Comparison of ENCODE assay signal across 21 cellular contexts in genomic region chr15:72671531-72671930, GRCh38. TPM values are rescaled to one million over a fixed set of nuclear protein-coding genes. Genes with fewer than 3 reads are reported as not detected.
DNase-seq lines count a peak whose midpoint lies in the region; ATAC-seq and TF ChIP-seq lines count a peak whose summit lies in the region.
"Had no signal": no experiment of that assay in that cellular context is flagged by ENCODE, and none has a peak within 500 bp of the region (broad histone marks: within the 10 kb centered on the region; RNA-seq: fewer than 3 reads in every experiment).

No MANE protein-coding gene starts in this region.

- no peaks in the 10 kb centered on the region for H3K79me1 ChIP-seq in H9 (ENCODE audit: insufficient read depth, low read depth, low read length, poor library complexity, severe bottlenecking)

- H3K27ac ChIP-seq in H9 (ENCODE audit: insufficient read length, low read depth, low read length): peak overlapping the region; percentile 22
- no peak overlapping the region for H3K27ac ChIP-seq in iPS-18a (ENCODE audit: low read length)

- H3K4me2 ChIP-seq in H9 (ENCODE audit: insufficient read depth, insufficient read length, low read length) (peak overlapping the region; percentile 82), Loucy (ENCODE audit: low read depth, low read length, poor library complexity, severe bottlenecking) (peak overlapping the region; percentile 63)

- H3K23ac ChIP-seq in H9 (ENCODE audit: insufficient read length, low read depth, low read length): no peak overlapping the region

- peaks cover 13 to 20% of the 10 kb centered on the region in 2 experiments for H3K4me1 Mint-ChIP-seq in H9

- H4K91ac ChIP-seq in H9 (ENCODE audit: insufficient read length, low read depth, low read length): no peak overlapping the region

- H3K4me3 ChIP-seq in Loucy (ENCODE audit: low read length, poor library complexity, severe bottlenecking) (peak overlapping the region; percentile 69), iPS-18a (ENCODE audit: low read length) (peak overlapping the region; percentile 54), foreskin fibroblast (ENCODE audit: low read depth in 1 of 2, low read length in 2 of 2) (no peak overlapping the region)

- H2BK20ac ChIP-seq in H9 (ENCODE audit: low read depth, low read length, poor library complexity, severe bottlenecking): no peak overlapping the region

- H2AFZ ChIP-seq in H9 (ENCODE audit: low read length): no peak overlapping the region
- H2AFZ ChIP-seq in Loucy (ENCODE audit: low read length): peak overlapping the region; percentile 99; the same call in 1 of the 2 replicates

- no peak overlapping the region for H3K9ac ChIP-seq in H9 (ENCODE audit: extremely low read depth, insufficient read length, low read length)
- H3K9ac ChIP-seq in Loucy (ENCODE audit: low read depth, low read length, poor library complexity, severe bottlenecking): no peak overlapping the region
- H3K9ac ChIP-seq in iPS-18a (ENCODE audit: low read length): no peak overlapping the region

- H3K9me3 ChIP-seq in H9 (ENCODE audit: control insufficient read depth, low read depth, low read length): no peaks in the 10 kb centered on the region
- no peaks in the 10 kb centered on the region for H3K9me3 ChIP-seq in Loucy (ENCODE audit: insufficient read depth, low read depth, low read length)
- no peaks in the 10 kb centered on the region for H3K9me3 ChIP-seq in iPS-18a (ENCODE audit: control insufficient read depth, low read depth, low read length)
- H3K9me3 ChIP-seq: BE2C, Caco-2 had no signal

- H3K27me3 ChIP-seq in H9 (ENCODE audit: insufficient read depth, low read length): no peaks in the 10 kb centered on the region
- no peaks in the 10 kb centered on the region for H3K27me3 ChIP-seq in Loucy (ENCODE audit: insufficient read depth, low read length, poor library complexity, severe bottlenecking)
- no peaks in the 10 kb centered on the region for H3K27me3 ChIP-seq in iPS-18a (ENCODE audit: control insufficient read depth, insufficient read depth, low read length)

- H3K36me3 ChIP-seq in Loucy (ENCODE audit: insufficient read depth, low read length): no peaks in the 10 kb centered on the region
- H3K36me3 ChIP-seq in iPS-18a (ENCODE audit: control insufficient read depth, low read depth, low read length): no peaks in the 10 kb centered on the region
- H3K36me3 ChIP-seq: BE2C had no signal

- ATAC-seq in HG03571 (IDR thresholded peaks at IDR 0.05; ENCODE audit: unreplicated experiment) (no peak), HG03095 (IDR thresholded peaks at IDR 0.05; ENCODE audit: unreplicated experiment) (no peak)

- no peak overlapping the region for H2BK15ac ChIP-seq in H9 (ENCODE audit: low read depth, low read length)

- H4K20me1 ChIP-seq in H9 (ENCODE audit: control insufficient read depth, insufficient read depth, insufficient read length) (no peaks in the 10 kb centered on the region), Loucy (ENCODE audit: insufficient read depth, low read length, poor library complexity, severe bottlenecking) (no peaks in the 10 kb centered on the region)

- H3K27ac Mint-ChIP-seq in H9: peak overlapping the region in 2 of 3 experiments; percentile 16 to 80; a peak in 2 of 7 replicates

- no peaks in the 10 kb centered on the region for H3K36me3 Mint-ChIP-seq in H9 (ENCODE audit: insufficient read depth in 1 of 3, low read depth in 3 of 3)
- H3K36me3 Mint-ChIP-seq: CD4-positive, CD25-positive, alpha-beta regulatory T cell had no signal

- DNase-seq in H9: no peak
- no peak for DNase-seq in foreskin fibroblast
- no peak for DNase-seq in GM03348 (ENCODE audit: low spot score)
- DNase-seq: GDM1, NCI-H1092 treated with DMSO at 0.1 percent for 48 hours, NCI-H2081, NCI-H2171 treated with DMSO at 0.1 percent for 48 hours, NCI-H510A treated with DMSO at 0.1 percent for 48 hours, NCI-H774 had no signal

- no peak overlapping the region for H3K14ac ChIP-seq in H9 (ENCODE audit: insufficient read depth, low read length)

- no peak overlapping the region for H4K5ac ChIP-seq in H9 (ENCODE audit: insufficient read length, low read depth, low read length)

- H2BK12ac ChIP-seq in H9 (ENCODE audit: insufficient read length, low read depth, low read length): no peak overlapping the region

- no peak overlapping the region for H2BK120ac ChIP-seq in H9 (ENCODE audit: low read depth, low read length, poor library complexity, severe bottlenecking)

- H3K4me1 ChIP-seq in H9 (ENCODE audit: insufficient read depth, low read length): peaks cover 2% of the 10 kb centered on the region; the same call in 1 of the 2 replicates
- H3K4me1 ChIP-seq in Loucy (ENCODE audit: insufficient read depth, low read length, poor library complexity, severe bottlenecking): peaks cover 5% of the 10 kb centered on the region
- H3K4me1 ChIP-seq in iPS-18a (ENCODE audit: control insufficient read depth, low read depth, low read length): peaks cover 12% of the 10 kb centered on the region
- H3K4me1 ChIP-seq: BE2C, Caco-2 had no signal

- TF ChIP-seq CTCF in H9 (conservative IDR thresholded peaks at IDR 0.05) (no peak), Loucy (conservative IDR thresholded peaks at IDR 0.05; ENCODE audit: low read length) (no peak), foreskin fibroblast (IDR thresholded peaks at IDR 0.05; ENCODE audit: low read depth, low read length) (no peak)

- no peak overlapping the region for H4K8ac ChIP-seq in H9 (replicated peaks; ENCODE audit: insufficient read length, low read depth, low read length)

- H3K79me2 ChIP-seq in H9 (ENCODE audit: insufficient read depth, low read length): no peaks in the 10 kb centered on the region
- H3K79me2 ChIP-seq in Loucy (ENCODE audit: insufficient read depth, low read length): no peaks in the 10 kb centered on the region

- H3K18ac ChIP-seq in H9 (ENCODE audit: insufficient read length, low read depth, low read length): no peak overlapping the region

- no peak overlapping the region for H3T11ph ChIP-seq in H9 (ENCODE audit: low read length)

- no CpG with 5 or more reads among the region's 3 CpGs for WGBS in H9 (ENCODE audit: extremely low coverage, insufficient read length, low lambda C conversion rate)

- no peaks in the 10 kb centered on the region for H3K23me2 ChIP-seq in H9 (ENCODE audit: insufficient read length, low read depth, low read length, poor library complexity, severe bottlenecking)

- H2BK5ac ChIP-seq in H9 (ENCODE audit: insufficient read length, low read length): no peak overlapping the region

- H3F3A ChIP-seq in Loucy (ENCODE audit: low read depth): no peaks in the 10 kb centered on the region

- no peaks in the 10 kb centered on the region for H3K9me2 ChIP-seq in Loucy (replicated peaks; ENCODE audit: low read depth, low read length)

- H3K27me3 Mint-ChIP-seq in H9 (ENCODE audit: low read depth): no peaks in the 10 kb centered on the region

- H2AK5ac ChIP-seq in H9 (ENCODE audit: insufficient read length, low read length): no peak overlapping the region

- no peak overlapping the region for H3K56ac ChIP-seq in H9 (ENCODE audit: insufficient read length, low read depth, low read length)

- H3K4ac ChIP-seq in H9 (ENCODE audit: low read depth, low read length): no peak overlapping the region

- H3K9me3 Mint-ChIP-seq in H9: no peaks in the 10 kb centered on the region
- H3K9me3 Mint-ChIP-seq: CD4-positive, CD25-positive, alpha-beta regulatory T cell had no signal

- peak overlapping the region; percentile 70 to 76; a peak in 3 of 5 replicates for H3K4me3 Mint-ChIP-seq in H9

RNA-seq across cellular contexts. Expression of gene HIGD2B, which starts 14.5 kb away (rescaled TPM):
- not detected in 2 replicates for total RNA-seq in H9 (2021)
- total RNA-seq: Caco-2; CD4-positive, CD25-positive, alpha-beta regulatory T cell; MCF 10A; Right ventricle myocardium inferior; T-helper 2 cell treated with Interferon-gamma antibody and Interleukin-4, amounts not matched to agents 100 ng/mL and 5 ng/mL, for 36 hours had no signal

RNA-seq across cellular contexts. Expression of gene BBS4, which starts 14.5 kb away (rescaled TPM):
- 22.0 and 27.3 TPM in 2 replicates for total RNA-seq in H9 (2021)

RNA-seq across cellular contexts. Expression of gene GOLGA6B, which starts 17.0 kb away (rescaled TPM):
- total RNA-seq in H9 (2021): 0.33 and 0.75 TPM in 2 replicates
- total RNA-seq: Caco-2; CD4-positive, CD25-positive, alpha-beta regulatory T cell; MCF 10A; OCI-LY7; Right ventricle myocardium inferior; SK-MEL-5; T-helper 2 cell treated with Interferon-gamma antibody and Interleukin-4, amounts not matched to agents 100 ng/mL and 5 ng/mL, for 36 hours had no signal

Comparison
In these comparisons a context has a peak if more than half of its experiments do, and no peak if none do; other contexts are left out.
1. H3K4me3 ChIP-seq: peak in Loucy (single experiment) and iPS-18a (single experiment); none in foreskin fibroblast (0 of 2).